Comparison of ENCODE assay signal across 9 cellular contexts in genomic region chr1:230681599-230681998, GRCh38.
DNase-seq lines count a peak whose midpoint lies in the region; ATAC-seq, FAIRE-seq and TF ChIP-seq lines count a peak whose summit lies in the region.
"Had no signal": no experiment of that assay in that cellular context is flagged by ENCODE, and none has a peak within 500 bp of the region (broad histone marks: within the 10 kb centered on the region; RNA-seq: fewer than 3 reads in every experiment).

No MANE protein-coding gene starts in this region.

- no peak for FAIRE-seq in GM19239 (lab: Jason Lieb, UNC)

- H3K27me3 ChIP-seq in muscle layer of colon (ENCODE audit: control insufficient read depth in 1 of 2, insufficient read depth in 2 of 2, low read length in 2 of 2), result no peaks in the 10 kb centered on the region

- H3K27ac ChIP-seq in muscle layer of colon (ENCODE audit: low read depth, low read length), result peak overlapping the region; percentile 32
- H3K27ac ChIP-seq: HL-60 had no signal

- H3K9me3 ChIP-seq in muscle layer of colon (ENCODE audit: low read length), result no peaks in the 10 kb centered on the region

- peaks cover 56% of the 10 kb centered on the region for H3K36me3 ChIP-seq in muscle layer of colon (ENCODE audit: insufficient read depth, low read length)

- peaks cover 13% of the 10 kb centered on the region for H3K4me1 ChIP-seq in muscle layer of colon (ENCODE audit: insufficient read depth, low read length)

- H3K9ac ChIP-seq in muscle layer of colon (ENCODE audit: low read length), result no peak overlapping the region

- no peak for TF ChIP-seq CTCF in GM10248 (IDR thresholded peaks at IDR 0.05; ENCODE audit: control extremely low read depth, extremely low read depth, low read depth, missing control alignments)

- no peak for ATAC-seq in GM21515 (IDR thresholded peaks at IDR 0.05; ENCODE audit: unreplicated experiment)

- no peak overlapping the region for H3K4me3 ChIP-seq in muscle layer of colon (ENCODE audit: low read depth in 1 of 2, low read length in 2 of 2)

- POLR2A ChIA-PET in GM10248 (lab: Yijun Ruan, JAX), result no interaction called here

- DNase-seq in EL (peak; percentile 66), NCI-H1694 treated with DMSO at 0.1 percent for 48 hours (lab: John Stamatoyannopoulos, UW) (peak; percentile 79), astrocyte of the hippocampus (ENCODE audit: low read depth, low spot score) (peak; percentile 80), GM10248 (ENCODE audit: extremely low spot score) (no peak), GM19239 (ENCODE audit: insufficient read length, low spot score) (no peak)
- DNase-seq in activated CD4-positive, alpha-beta T cell treated with anti-CD3 and anti-CD28 coated beads, Interleukin-2, amount 50 U/mL, for 4 hours, result no peak

- CTCF ChIA-PET in GM10248 (lab: Yijun Ruan, JAX), result interaction anchor here (1.1 to 1.8 kb wide), 4 partner anchors 11 to 39 kb away, joined by 3 to 5 read pairs (median 3); no protein-coding TSS in a partner anchor

Comparison
In these comparisons a context has a peak if more than half of its experiments do, and no peak if none do; other contexts are left out.
1. DNase-seq: peak in EL (single experiment), NCI-H1694 treated with DMSO at 0.1 percent for 48 hours (single experiment) and astrocyte of the hippocampus (single experiment); none in GM10248 (single experiment), GM19239 (single experiment) and activated CD4-positive, alpha-beta T cell treated with anti-CD3 and anti-CD28 coated beads, Interleukin-2, amount 50 U/mL, for 4 hours (0 of 2).